ENCODE assay signal across 9 cellular contexts in genomic region chr22:39405346-39406085, GRCh38.
DNase-seq lines count a peak whose midpoint lies in the region; ATAC-seq and TF ChIP-seq lines count a peak whose summit lies in the region.
"Had no signal": no experiment of that assay in that cellular context is flagged by ENCODE, and none has a peak within 500 bp of the region (broad histone marks: within the 10 kb centered on the region; RNA-seq: fewer than 3 reads in every experiment).

No MANE protein-coding gene starts in this region.

- TF ChIP-seq CTCF in GM10266 (IDR thresholded peaks at IDR 0.05; ENCODE audit: control insufficient read depth, insufficient read depth, low read depth, missing control alignments): no peak

- no peak for ATAC-seq in HG02884 (IDR thresholded peaks at IDR 0.05; ENCODE audit: unreplicated experiment)

- intact Hi-C loops in head of caudate nucleus (cut with DNase I): no loop called here

- peak; percentile 78 for DNase-seq in AG08395 (ENCODE audit: low spot score)
- DNase-seq in activated T-cell treated with anti-CD3 and anti-CD28 coated beads, Interleukin-2, amount 50 U/mL, for 48 hours: peak; percentile 51 to 61
- peak; percentile 66 to 96 (median 87) for DNase-seq in head of caudate nucleus
- peak; percentile 84 for DNase-seq in retina
- DNase-seq in GM10266 (ENCODE audit: extremely low spot score): no peak
- no peak for DNase-seq in NCI-H1105 treated with DMSO at 0.1 percent for 48 hours (lab: John Stamatoyannopoulos, UW)
- no peak for DNase-seq in NCI-H69 (lab: John Stamatoyannopoulos, UW)
- DNase-seq: NCI-H748 treated with DMSO at 0.1 percent for 48 hours had no signal

Comparison
In these comparisons a context has a peak if more than half of its experiments do, and no peak if none do; other contexts are left out.
1. DNase-seq: peak in AG08395 (single experiment), activated T-cell treated with anti-CD3 and anti-CD28 coated beads, Interleukin-2, amount 50 U/mL, for 48 hours (2 of 2), head of caudate nucleus (42 of 42) and retina (single experiment); none in GM10266 (single experiment), NCI-H1105 treated with DMSO at 0.1 percent for 48 hours (single experiment) and NCI-H69 (single experiment).